ENCODE assay signal across 11 cellular contexts in genomic region chr17:50123649-50124349, GRCh38. TPM values are rescaled to one million over a fixed set of nuclear protein-coding genes. Genes with fewer than 3 reads are reported as not detected.
DNase-seq lines count a peak whose midpoint lies in the region; ATAC-seq and TF ChIP-seq lines count a peak whose summit lies in the region.
"Had no signal": no experiment of that assay in that cellular context is flagged by ENCODE, and none has a peak within 500 bp of the region (broad histone marks: within the 10 kb centered on the region; RNA-seq: fewer than 3 reads in every experiment).

No MANE protein-coding gene starts in this region.

- H3K27me3 ChIP-seq in AG04450 (ENCODE audit: control insufficient read depth, insufficient read depth, low read length) (peaks cover 2% of the 10 kb centered on the region), hepatocyte (no peaks in the 10 kb centered on the region)
- H3K27me3 ChIP-seq: ascending aorta had no signal

- H3K4me3 Mint-ChIP-seq in mesothelial cell of epicardium, result no peak overlapping the region
- H3K4me3 Mint-ChIP-seq: CD4-positive, alpha-beta T cell had no signal

- H3K4me3 ChIP-seq in AG04450 (ENCODE audit: low read depth, low read length) (no peak overlapping the region; the same call in 1 of the 2 replicates), epithelial cell of proximal tubule (ENCODE audit: low read depth, low read length) (peak overlapping the region; percentile 44), hepatocyte (no peak overlapping the region)
- H3K4me3 ChIP-seq: ascending aorta had no signal

- peak overlapping the region; percentile 85 for H3K27ac Mint-ChIP-seq in mesothelial cell of epicardium
- H3K27ac Mint-ChIP-seq: CD4-positive, alpha-beta T cell had no signal

- H3K4me1 ChIP-seq in hepatocyte (ENCODE audit: insufficient read depth), result peaks cover 3% of the 10 kb centered on the region

- H3K9me3 Mint-ChIP-seq in mesothelial cell of epicardium, result no peaks in the 10 kb centered on the region
- H3K9me3 Mint-ChIP-seq: CD4-positive, alpha-beta T cell had no signal

- TF ChIP-seq EP300 in Ishikawa (IDR thresholded peaks at IDR 0.05; ENCODE audit: borderline replicate concordance), result peak; percentile 50; the same call in 1 of the 2 replicates

- TF ChIP-seq CTCF in AG04450 (IDR thresholded peaks at IDR 0.05; ENCODE audit: low read depth, low read length) (no peak), epithelial cell of proximal tubule (conservative IDR thresholded peaks at IDR 0.05; ENCODE audit: low read depth, low read length) (no peak), mesothelial cell of epicardium (IDR thresholded peaks at IDR 0.05; ENCODE audit: unreplicated experiment) (no peak), hepatocyte (IDR thresholded peaks at IDR 0.05; ENCODE audit: poor library complexity) (no peak)

- peak overlapping the region; percentile 21 for H3K27ac ChIP-seq in AG04450 (ENCODE audit: low read depth, low read length)
- no peak overlapping the region for H3K27ac ChIP-seq in hepatocyte
- H3K27ac ChIP-seq: ascending aorta had no signal

- H3K36me3 ChIP-seq in hepatocyte (replicated peaks; ENCODE audit: insufficient read depth, low read depth), result no peaks in the 10 kb centered on the region
- H3K36me3 ChIP-seq: ascending aorta had no signal

- H3K4me2 ChIP-seq in hepatocyte, result no peak overlapping the region

- H3K9me2 ChIP-seq in hepatocyte (replicated peaks; ENCODE audit: insufficient read depth), result no peaks in the 10 kb centered on the region

- POLR2A ChIA-PET in AG04450 (lab: Yijun Ruan, JAX), result interaction anchor here (0.5 to 1.5 kb wide), 5 partner anchors 8 to 169 kb away, joined by 3 to 6 read pairs (median 4); no protein-coding TSS in a partner anchor

- no peaks in the 10 kb centered on the region for H3K9me3 ChIP-seq in AG04450 (ENCODE audit: control insufficient read depth, insufficient read depth, low read length)
- no peaks in the 10 kb centered on the region for H3K9me3 ChIP-seq in hepatocyte (ENCODE audit: low read depth)
- H3K9me3 ChIP-seq: ascending aorta had no signal

- CTCF ChIA-PET in AG04450 (lab: Charles Lee), result interaction anchor here (0.6 to 3.9 kb wide), 5 partner anchors 28 to 175 kb away, joined by 3 to 21 read pairs (median 4); partner anchors contain the start of gene PDK2

- peaks cover 23% of the 10 kb centered on the region for H3K4me1 Mint-ChIP-seq in mesothelial cell of epicardium

- no peak for TF ChIP-seq RAD21 in Ishikawa (IDR thresholded peaks at IDR 0.05; ENCODE audit: low read depth)

- no peak for DNase-seq in AG04450 (ENCODE audit: low read depth, low spot score)
- no peak for DNase-seq in epithelial cell of proximal tubule (ENCODE audit: low read depth)
- no peak for DNase-seq in mesothelial cell of epicardium (ENCODE audit: low spot score in 2 of 2, unreplicated experiment in 2 of 2)
- DNase-seq in activated naive CD4-positive, alpha-beta T cell treated with Interleukin-2 at 50 U/mL for 16 hours, result no peak
- no peak for DNase-seq in hepatocyte (ENCODE audit: low spot score)
- no peak for DNase-seq in occipital lobe (lab: John Stamatoyannopoulos, UW)
- DNase-seq: activated CD4-positive, alpha-beta T cell treated with anti-CD3 and anti-CD28 coated beads for 48 hours; CD4-positive, alpha-beta T cell had no signal

- no peak for ATAC-seq in GM19023 (IDR thresholded peaks at IDR 0.05; ENCODE audit: unreplicated experiment)

- H3K36me3 Mint-ChIP-seq in mesothelial cell of epicardium, result no peaks in the 10 kb centered on the region

- WGBS in hepatocyte (ENCODE audit: low lambda C conversion rate, missing lambda C conversion rate), result 57% methylated on average over 12 of the region's 12 CpGs

- no peak overlapping the region for H2AFZ ChIP-seq in hepatocyte

- no peaks in the 10 kb centered on the region for H3K79me2 ChIP-seq in hepatocyte

- no peaks in the 10 kb centered on the region for H4K20me1 ChIP-seq in hepatocyte (ENCODE audit: insufficient read depth, poor library complexity, severe bottlenecking)

- peaks cover 7% of the 10 kb centered on the region for H3K27me3 Mint-ChIP-seq in mesothelial cell of epicardium (ENCODE audit: low read depth)

TF ChIP-seq in Ishikawa, 13 proteins besides CTCF, POLR2A, EP300 and RAD21:
- peak; percentile 68 for TF ChIP-seq TCF12 (IDR thresholded peaks at IDR 0.05; ENCODE audit: low read depth)
- TF ChIP-seq YY1 (IDR thresholded peaks at IDR 0.05; ENCODE audit: low read depth), result 0 out of 2 replicates have a peak, but pooled peaks have one; percentile 10
- TF ChIP-seq MAX (IDR thresholded peaks at IDR 0.05), result peak; percentile 64
- peak; percentile 67; the same call in 1 of the 2 replicates for TF ChIP-seq ZBTB7A (IDR thresholded peaks at IDR 0.05; ENCODE audit: low read depth)
- peak; percentile 79 for TF ChIP-seq EGR1 (IDR thresholded peaks at IDR 0.05)
- TF ChIP-seq CEBPB (IDR thresholded peaks at IDR 0.05), result no peak
- no peak for TF ChIP-seq USF1 (IDR thresholded peaks at IDR 0.05)
- no peak; the same call in 1 of the 2 replicates for TF ChIP-seq FOXM1 (IDR thresholded peaks at IDR 0.05; ENCODE audit: borderline replicate concordance, low read depth)
- 0 out of 2 replicates have a peak, but pooled peaks have one; percentile 45 for TF ChIP-seq TAF1 (IDR thresholded peaks at IDR 0.05; ENCODE audit: low read depth)
- TF ChIP-seq NFIC (IDR thresholded peaks at IDR 0.05), result peak; percentile 39; the same call in 1 of the 2 replicates
- no peak for TF ChIP-seq TEAD4 (IDR thresholded peaks at IDR 0.05)

RNA-seq across cellular contexts. Expression of gene SAMD14, which starts 6.2 kb away (rescaled TPM):
- 3.5 and 5.3 TPM in 2 replicates for polyA plus RNA-seq in AG04450 (2011; rRNA removed)
- polyA minus RNA-seq in AG04450 (2011; rRNA and poly(A)+ RNA removed), result 3.8 and 6.4 TPM in 2 replicates
- 2.9 and 11.5 TPM in 2 replicates for total RNA-seq in epithelial cell of proximal tubule
- total RNA-seq in mesothelial cell of epicardium, result 17.3 to 20.0 TPM (median 19.4 TPM) in 3 replicates
- 2.4 and 3.1 TPM in 2 replicates for total RNA-seq in hepatocyte
- polyA plus RNA-seq in hepatocyte, result 3.1 and 4.2 TPM in 2 replicates
- total RNA-seq in occipital lobe, result 21.5 TPM

RNA-seq across cellular contexts. Expression of gene PPP1R9B, which starts 26.7 kb away (rescaled TPM):
- polyA plus RNA-seq in AG04450 (2011; rRNA removed) (17.6 and 18.2 TPM in 2 replicates), hepatocyte (5.1 and 6.7 TPM in 2 replicates)
- polyA minus RNA-seq in AG04450 (2011; rRNA and poly(A)+ RNA removed), result 35.7 and 42.5 TPM in 2 replicates
- total RNA-seq in epithelial cell of proximal tubule (32.9 and 33.8 TPM in 2 replicates), mesothelial cell of epicardium (56.4 to 58.6 TPM (median 56.6 TPM) in 3 replicates), hepatocyte (22.5 and 26.2 TPM in 2 replicates), occipital lobe (69.9 TPM)

RNA-seq across cellular contexts. Expression of gene PDK2, which starts 28.6 kb away (rescaled TPM):
- 62.4 and 81.7 TPM in 2 replicates for polyA plus RNA-seq in AG04450 (2011; rRNA removed)
- polyA minus RNA-seq in AG04450 (2011; rRNA and poly(A)+ RNA removed), result 87.6 and 106 TPM in 2 replicates
- total RNA-seq in epithelial cell of proximal tubule, result 6.1 and 17.5 TPM in 2 replicates
- 44.6 to 46.0 TPM (median 45.4 TPM) in 3 replicates for total RNA-seq in mesothelial cell of epicardium
- total RNA-seq in hepatocyte, result 35.5 and 42.7 TPM in 2 replicates
- 55.8 and 56.9 TPM in 2 replicates for polyA plus RNA-seq in hepatocyte
- total RNA-seq in occipital lobe, result 9.0 TPM

RNA-seq across cellular contexts. Expression of gene SGCA, which starts 42.0 kb away (rescaled TPM):
- polyA plus RNA-seq in AG04450 (2011; rRNA removed) (0.16 and 0.21 TPM in 2 replicates), hepatocyte (0.83 and 2.2 TPM in 2 replicates)
- not detected in 2 replicates for polyA minus RNA-seq in AG04450 (2011; rRNA and poly(A)+ RNA removed)
- total RNA-seq in epithelial cell of proximal tubule (0.69 TPM in 1 of 2 replicates, not detected in the other), mesothelial cell of epicardium (not detected in 3 replicates), hepatocyte (0.37 TPM in 1 of 2 replicates, not detected in the other), occipital lobe (not detected)
- total RNA-seq: CD4-positive, alpha-beta T cell had no signal
